In the genomic region with DNA sequence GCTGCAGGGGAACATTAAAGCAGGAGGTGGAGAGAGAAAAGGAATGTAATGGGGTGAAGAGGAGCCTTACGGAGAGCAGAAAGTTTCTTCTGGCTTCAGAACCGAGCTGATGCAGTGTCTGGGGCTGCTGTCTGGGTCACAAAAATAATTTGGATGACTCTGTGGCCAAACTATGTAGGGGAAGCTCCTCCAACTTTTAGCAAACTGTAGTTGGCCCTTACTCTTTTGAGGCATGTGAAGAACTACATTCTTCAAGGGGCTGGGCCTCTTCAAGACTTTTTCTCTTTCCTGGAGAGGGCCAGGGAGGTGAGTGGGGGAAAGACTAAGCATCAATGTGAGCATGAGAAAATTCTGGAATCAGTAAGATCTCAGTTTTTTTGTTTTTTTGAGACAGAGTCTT, we compare ENCODE assay signal across 1 cellular context.
TF ChIP-seq lines count a peak whose summit lies in the region.

No MANE protein-coding gene starts in this region.

TF ChIP-seq in WTC11, 78 proteins besides CTCF, POLR2A, EP300 and RAD21 (continued from another document):
- TF ChIP-seq PRDM15 (CRISPR knock-in tag; IDR thresholded peaks at IDR 0.05) (no peak), ZNF263 (CRISPR knock-in tag; IDR thresholded peaks at IDR 0.05; ENCODE audit: low read depth) (no peak)
